In the genomic region with DNA sequence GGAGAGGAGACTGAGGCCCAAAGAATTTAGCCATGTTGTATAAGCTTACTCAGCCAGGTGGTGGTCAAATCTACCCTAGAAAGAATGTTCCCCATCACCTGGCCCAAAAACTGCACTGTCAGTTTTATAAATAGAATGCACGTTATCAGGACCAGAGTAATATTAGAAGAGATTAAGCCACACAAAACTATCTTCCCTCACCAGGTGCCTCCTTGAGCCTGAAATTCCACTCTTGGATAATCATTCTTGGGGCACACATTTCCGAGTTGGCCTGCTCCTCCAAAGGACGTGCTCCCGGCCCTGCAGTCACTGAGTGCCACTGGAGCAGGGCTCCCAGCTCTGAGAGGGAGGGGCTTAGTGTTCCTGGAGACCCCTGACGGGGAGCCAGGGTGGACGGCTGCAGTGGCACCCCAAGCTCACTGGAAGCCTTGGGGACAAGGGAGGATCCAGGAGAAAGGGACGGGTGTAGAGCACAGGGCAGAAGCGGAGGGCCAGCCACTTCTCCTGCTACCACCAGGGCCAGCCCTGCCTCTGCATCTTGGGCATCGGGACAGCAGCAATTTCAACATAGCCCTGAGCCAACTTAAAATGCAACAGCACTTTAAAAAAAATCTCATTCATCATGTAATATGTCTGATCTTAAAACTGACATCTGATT, we compare ENCODE assay signal across 18 cellular contexts.
DNase-seq lines count a peak whose midpoint lies in the region; ATAC-seq and TF ChIP-seq lines count a peak whose summit lies in the region.
"Had no signal": no experiment of that assay in that cellular context is flagged by ENCODE, and none has a peak within 500 bp of the region (broad histone marks: within the 10 kb centered on the region; RNA-seq: fewer than 3 reads in every experiment).

No MANE protein-coding gene starts in this region.

- no peak for TF ChIP-seq CTCF in heart left ventricle (IDR thresholded peaks at IDR 0.05)
- no peak for TF ChIP-seq CTCF in tibial nerve (IDR thresholded peaks at IDR 0.05)

- H3K4me3 ChIP-seq in heart left ventricle, result no peak overlapping the region
- H3K4me3 ChIP-seq in tibial nerve, result no peak overlapping the region
- H3K4me3 ChIP-seq: BLaER1, PC-9 had no signal

- H3K36me3 ChIP-seq in heart left ventricle, result no peaks in the 10 kb centered on the region
- H3K36me3 ChIP-seq in tibial nerve, result no peaks in the 10 kb centered on the region
- H3K36me3 ChIP-seq: BLaER1 had no signal

- DNase-seq in left cardiac atrium, result no peak
- no peak for DNase-seq in heart left ventricle
- DNase-seq in pons (ENCODE audit: low spot score), result peak; percentile 40
- DNase-seq in tibial nerve (ENCODE audit: low spot score in 2 of 2), result no peak
- DNase-seq in NCI-H226, result no peak
- DNase-seq: CD8-positive, alpha-beta memory T cell; DMS79; HCEC 1CT; MV-4-11; NCI-H1417 treated with DMSO at 0.1 percent for 48 hours; NCI-H2029; NCI-H2171 treated with DMSO at 0.1 percent for 48 hours; NCI-H774; PC-9 had no signal

- H3K27ac ChIP-seq in heart left ventricle, result no peak overlapping the region
- H3K27ac ChIP-seq in cingulate gyrus (ENCODE audit: low read depth, low read length), result peak overlapping the region; percentile 100
- H3K27ac ChIP-seq in tibial nerve, result peak overlapping the region; percentile 34 to 83 (median 70)
- H3K27ac ChIP-seq: BLaER1, PC-9 had no signal

- intact Hi-C loops in left cardiac atrium (cut with DNase I) (no loop called here), heart left ventricle (cut with DNase I) (no loop called here)

- TF ChIP-seq POLR2A in heart left ventricle (IDR thresholded peaks at IDR 0.05) (no peak), tibial nerve (IDR thresholded peaks at IDR 0.05) (no peak)

- no peak for TF ChIP-seq EP300 in tibial nerve (IDR thresholded peaks at IDR 0.05)

- H3K9me3 ChIP-seq in heart left ventricle (no peaks in the 10 kb centered on the region), tibial nerve (no peaks in the 10 kb centered on the region)
- H3K9me3 ChIP-seq: BLaER1 had no signal

- ATAC-seq in left cardiac atrium (peak; percentile 10 to 36), heart left ventricle (no peak), HG03097 (IDR thresholded peaks at IDR 0.05; ENCODE audit: low FRiP score, unreplicated experiment) (no peak), GM21515 (IDR thresholded peaks at IDR 0.05; ENCODE audit: unreplicated experiment) (no peak)

- WGBS in heart left ventricle, 4 donors, result 62 to 76% (median 68%) methylated on average over 9 of the region's 9 CpGs
- 61 to 62% methylated on average over 9 of the region's 9 CpGs for WGBS in tibial nerve, 2 donors

- H3K4me1 ChIP-seq in heart left ventricle (peaks cover 0 to 13% (median 1%) of the 10 kb centered on the region in 12 donors), tibial nerve (peaks cover 0 to 15% (median 7%) of the 10 kb centered on the region in 4 donors)

- H3K27me3 ChIP-seq in heart left ventricle, result no peaks in the 10 kb centered on the region
- H3K27me3 ChIP-seq in tibial nerve, result no peaks in the 10 kb centered on the region
- H3K27me3 ChIP-seq: BLaER1 had no signal

Comparison
In these comparisons a context has a peak if more than half of its experiments do, and no peak if none do; other contexts are left out.
1. ATAC-seq: peak in left cardiac atrium (2 of 2); none in heart left ventricle (0 of 4), HG03097 (single experiment) and GM21515 (single experiment).
2. H3K27ac ChIP-seq: peak in cingulate gyrus (single experiment) and tibial nerve (4 of 4); none in heart left ventricle (0 of 12).